Comparison of ENCODE assay signal across 10 cellular contexts in genomic region chr10:102112210-102112817, GRCh38.
DNase-seq lines count a peak whose midpoint lies in the region; ATAC-seq and TF ChIP-seq lines count a peak whose summit lies in the region.
"Had no signal": no experiment of that assay in that cellular context is flagged by ENCODE, and none has a peak within 500 bp of the region (broad histone marks: within the 10 kb centered on the region; RNA-seq: fewer than 3 reads in every experiment).

No MANE protein-coding gene starts in this region.

- H3K27ac Mint-ChIP-seq in central memory CD8-positive, alpha-beta T cell (ENCODE audit: low read depth) = no peak overlapping the region
- no peak overlapping the region for H3K27ac Mint-ChIP-seq in stimulated activated memory B cell treated with anti-CD40 and anti-IgM and Interleukin-4, amounts not matched to agents 10 μg/mL and 1 μg/mL and 100 μg/mL, for 72 hours

- peaks cover 40% of the 10 kb centered on the region for H3K4me1 ChIP-seq in neuron (ENCODE audit: insufficient read depth, low read length)

- H3K4me1 Mint-ChIP-seq in central memory CD8-positive, alpha-beta T cell = peaks cover 66% of the 10 kb centered on the region
- peaks cover 40% of the 10 kb centered on the region for H3K4me1 Mint-ChIP-seq in stimulated activated memory B cell treated with anti-CD40 and anti-IgM and Interleukin-4, amounts not matched to agents 10 μg/mL and 1 μg/mL and 100 μg/mL, for 72 hours

- H3K9me3 Mint-ChIP-seq in central memory CD8-positive, alpha-beta T cell = no peaks in the 10 kb centered on the region
- no peaks in the 10 kb centered on the region for H3K9me3 Mint-ChIP-seq in stimulated activated memory B cell treated with anti-CD40 and anti-IgM and Interleukin-4, amounts not matched to agents 10 μg/mL and 1 μg/mL and 100 μg/mL, for 72 hours

- no peaks in the 10 kb centered on the region for H3K27me3 Mint-ChIP-seq in central memory CD8-positive, alpha-beta T cell
- H3K27me3 Mint-ChIP-seq in stimulated activated memory B cell treated with anti-CD40 and anti-IgM and Interleukin-4, amounts not matched to agents 10 μg/mL and 1 μg/mL and 100 μg/mL, for 72 hours = no peaks in the 10 kb centered on the region

- peak; percentile 41 for TF ChIP-seq CTCF in NB4 (IDR thresholded peaks at IDR 0.05; ENCODE audit: low read depth, low read length)

- no peaks in the 10 kb centered on the region for H3K27me3 ChIP-seq in neuron (ENCODE audit: insufficient read depth, low read length)

- H3K36me3 Mint-ChIP-seq in central memory CD8-positive, alpha-beta T cell (ENCODE audit: insufficient read depth) = peaks cover 34% of the 10 kb centered on the region
- peaks cover 41% of the 10 kb centered on the region for H3K36me3 Mint-ChIP-seq in stimulated activated memory B cell treated with anti-CD40 and anti-IgM and Interleukin-4, amounts not matched to agents 10 μg/mL and 1 μg/mL and 100 μg/mL, for 72 hours

- TF ChIP-seq POLR2A in NB4 (IDR thresholded peaks at IDR 0.05; ENCODE audit: extremely low read depth, insufficient read length) = no peak

- H3K36me3 ChIP-seq in neuron (ENCODE audit: insufficient read depth, low read length) = peaks cover 50% of the 10 kb centered on the region

- no peak for ATAC-seq in central memory CD8-positive, alpha-beta T cell (replicated peaks; ENCODE audit: extremely low read depth, poor library complexity, severe bottlenecking)
- no peak for ATAC-seq in stimulated activated memory B cell treated with anti-CD40 and anti-IgM and Interleukin-4, amounts not matched to agents 10 μg/mL and 1 μg/mL and 100 μg/mL, for 72 hours
- no peak for ATAC-seq in GM18861 (IDR thresholded peaks at IDR 0.05; ENCODE audit: unreplicated experiment)

- H3K9me3 ChIP-seq in neuron (ENCODE audit: low read length) = no peaks in the 10 kb centered on the region

- H3K4me3 ChIP-seq in NB4 (ENCODE audit: low read depth, low read length) (peak overlapping the region; percentile 73), neuron (ENCODE audit: low read length) (peak overlapping the region; percentile 61)

- no peak overlapping the region for H2AFZ ChIP-seq in neuron (ENCODE audit: low read depth, low read length)

- DNase-seq in DMS 273 (lab: John Stamatoyannopoulos, UW; ENCODE audit: unreplicated experiment) (peak; percentile 26), DMS 273 treated with DMSO at 0.1 percent for 48 hours (lab: John Stamatoyannopoulos, UW) (no peak), NB4 (ENCODE audit: low read depth) (peak; percentile 67), NCI-H2227 treated with DMSO at 0.1 percent for 48 hours (lab: John Stamatoyannopoulos, UW) (no peak)
- DNase-seq in central memory CD8-positive, alpha-beta T cell (ENCODE audit: low spot score in 2 of 2) = no peak
- DNase-seq: central memory CD4-positive, alpha-beta T cell; SW 1271 had no signal

- peak overlapping the region; percentile 7 for H3K4me3 Mint-ChIP-seq in central memory CD8-positive, alpha-beta T cell
- H3K4me3 Mint-ChIP-seq in stimulated activated memory B cell treated with anti-CD40 and anti-IgM and Interleukin-4, amounts not matched to agents 10 μg/mL and 1 μg/mL and 100 μg/mL, for 72 hours = no peak overlapping the region

Comparison
In these comparisons a context has a peak if more than half of its experiments do, and no peak if none do; other contexts are left out.
1. DNase-seq: peak in DMS 273 (single experiment) and NB4 (single experiment); none in DMS 273 treated with DMSO at 0.1 percent for 48 hours (single experiment), central memory CD8-positive, alpha-beta T cell (0 of 2) and NCI-H2227 treated with DMSO at 0.1 percent for 48 hours (single experiment).